ENCODE assay signal across 8 cellular contexts in the genomic region with DNA sequence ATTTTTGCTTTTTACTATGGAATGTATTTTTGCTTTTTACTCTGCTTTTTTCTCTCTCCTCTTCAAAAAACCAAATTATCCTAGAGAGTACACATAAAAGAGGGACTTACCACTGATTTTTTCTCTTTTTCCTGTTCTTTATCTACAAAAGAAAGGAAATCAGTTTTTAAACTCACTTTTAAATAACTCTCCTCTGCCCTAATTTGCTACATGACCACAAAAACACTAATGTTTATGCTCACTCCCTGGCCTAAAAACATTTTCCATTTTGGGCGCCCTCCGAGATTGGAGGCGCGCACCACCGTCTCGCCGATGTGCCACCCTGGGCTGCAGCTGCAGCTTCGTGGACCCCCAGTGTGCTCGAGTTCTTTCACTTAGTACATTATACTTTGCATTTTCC. TPM values are rescaled to one million over a fixed set of nuclear protein-coding genes. Genes with fewer than 3 reads are reported as not detected.
DNase-seq lines count a peak whose midpoint lies in the region; ATAC-seq and TF ChIP-seq lines count a peak whose summit lies in the region.

No MANE protein-coding gene starts in this region.

- H3K27me3 ChIP-seq in heart left ventricle (no peaks in the 10 kb centered on the region), mucosa of stomach (ENCODE audit: control insufficient read depth, insufficient read depth, low read length) (no peaks in the 10 kb centered on the region), uterus (no peaks in the 10 kb centered on the region)

- TF ChIP-seq CTCF in heart left ventricle (IDR thresholded peaks at IDR 0.05) (no peak), cardiac fibroblast (IDR thresholded peaks at IDR 0.05; ENCODE audit: low read depth, low read length) (no peak), uterus (IDR thresholded peaks at IDR 0.05) (no peak)

- 64 to 77% (median 69%) methylated on average over 9 of the region's 9 CpGs for WGBS in heart left ventricle, 4 donors

- H3K27ac ChIP-seq in heart left ventricle (peak overlapping the region; percentile 88 to 99 (median 97)), uterus (peak overlapping the region; percentile 99)

- H3K4me3 ChIP-seq in heart left ventricle (peak overlapping the region in 11 of 12 donors; percentile 65 to 95 (median 76)), cardiac fibroblast (replicated peaks in 1 of 2; ENCODE audit: low read depth in 2 of 2, low read length in 2 of 2) (peak overlapping the region; percentile 63 to 71), mucosa of stomach (ENCODE audit: low read length) (peak overlapping the region; percentile 54), uterus (peak overlapping the region; percentile 73 to 80)

- intact Hi-C loops in heart left ventricle (cut with DNase I), result loop anchor here in 2 of 10 donors (2.0 kb wide), 1 partner anchor 32 kb away; no protein-coding TSS in a partner anchor
- intact Hi-C loops in cardiac septum (cut with DNase I), result loop anchor here (1.0 kb wide), 1 partner anchor 55 kb away; a partner anchor contains a TSS
- intact Hi-C loops in uterus (cut with DNase I; ENCODE audit: low total_unique reads), result no loop called here

- peak overlapping the region; percentile 93 for H3K9ac ChIP-seq in mucosa of stomach (ENCODE audit: low read length)

- H3K9me3 ChIP-seq in heart left ventricle (no peaks in the 10 kb centered on the region), mucosa of stomach (ENCODE audit: control insufficient read depth, low read length) (no peaks in the 10 kb centered on the region), uterus (no peaks in the 10 kb centered on the region)

- peaks cover 0 to 32% (median 14%) of the 10 kb centered on the region in 9 donors for H3K36me3 ChIP-seq in heart left ventricle
- no peaks in the 10 kb centered on the region for H3K36me3 ChIP-seq in mucosa of stomach (ENCODE audit: control insufficient read depth, insufficient read depth, low read length)
- no peaks in the 10 kb centered on the region for H3K36me3 ChIP-seq in uterus

- no peak for DNase-seq in heart left ventricle
- no peak for DNase-seq in cardiac septum (ENCODE audit: low spot score)
- DNase-seq in cardiac fibroblast (ENCODE audit: low read depth in 2 of 2), result no peak
- DNase-seq in uterus, result no peak
- DNase-seq in NCI-H2171 treated with DMSO at 0.1 percent for 48 hours (lab: John Stamatoyannopoulos, UW), result no peak
- DNase-seq in DMS 273 (lab: John Stamatoyannopoulos, UW; ENCODE audit: unreplicated experiment), result no peak

- ATAC-seq in heart left ventricle (no peak), HG03378 (IDR thresholded peaks at IDR 0.05; ENCODE audit: unreplicated experiment) (no peak)

- H3K4me1 ChIP-seq in heart left ventricle (peaks cover 0 to 66% (median 43%) of the 10 kb centered on the region in 12 donors), mucosa of stomach (ENCODE audit: control insufficient read depth, insufficient read depth, low read length) (peaks cover 25% of the 10 kb centered on the region), uterus (no peaks in the 10 kb centered on the region)

- TF ChIP-seq POLR2A in heart left ventricle (IDR thresholded peaks at IDR 0.05) (no peak), uterus (IDR thresholded peaks at IDR 0.05) (no peak)

RNA-seq across cellular contexts. Expression of a gene that starts 1.1 kb away (rescaled TPM):
- 10 to 100 TPM; 13.9 to 29.4 (median 17.4) TPM for total RNA-seq in heart left ventricle
- polyA plus RNA-seq in heart left ventricle, result 10 to 100 TPM in 1 of 2 donors, 1 to 10 TPM in 1; 9.4 to 10.5 TPM
- 23.4 TPM for total RNA-seq in cardiac septum
- total RNA-seq in uterus, result 10 to 100 TPM; 13.6 to 52.6 (median 39.2) TPM

RNA-seq across cellular contexts. Expression of a gene that starts 3.5 kb away (rescaled TPM):
- total RNA-seq in heart left ventricle (10 to 100 TPM in 2 of 9 donors, 1 to 10 TPM in 7; 4.1 to 28.9 (median 6.4) TPM), cardiac septum (10.5 TPM), uterus (100 to 1,000 TPM in 1 of 4 donors, 10 to 100 TPM in 3; 31.3 to 118 (median 68.6) TPM)
- polyA plus RNA-seq in heart left ventricle, result 10 to 100 TPM in 1 of 2 donors, 1 to 10 TPM in 1; 4.9 to 18.8 TPM

RNA-seq across cellular contexts. Expression of a gene that starts 17.4 kb away (rescaled TPM):
- total RNA-seq in heart left ventricle, result 1 to 10 TPM in 5 of 9 donors, under 1 TPM in 3, not detected in 1; 0.49 to 2.4 (median 1.1) TPM
- polyA plus RNA-seq in heart left ventricle, result under 1 TPM in 1 of 2 donors, not detected in 1; 0.40 TPM
- 1.3 TPM for total RNA-seq in cardiac septum
- 1 to 10 TPM in 2 of 4 donors, not detected in 2; 5.0 to 5.3 TPM for total RNA-seq in uterus

RNA-seq across cellular contexts. Expression of a gene that starts 30.4 kb away (rescaled TPM):
- total RNA-seq in heart left ventricle, result under 1 TPM in 1 of 9 donors, not detected in 8; 0.52 TPM
- not detected for polyA plus RNA-seq in heart left ventricle
- 1.3 TPM for total RNA-seq in cardiac septum
- 1 to 10 TPM in 1 of 4 donors, not detected in 3; 1.2 TPM for total RNA-seq in uterus

RNA-seq across cellular contexts. Expression of a gene that starts 55.6 kb away (rescaled TPM):
- total RNA-seq in heart left ventricle (10 to 100 TPM in 4 of 9 donors, 1 to 10 TPM in 5; 5.8 to 30.9 (median 9.6) TPM), cardiac septum (10.4 TPM), uterus (10 to 100 TPM; 42.6 to 67.9 (median 56.2) TPM)
- polyA plus RNA-seq in heart left ventricle, result 10 to 100 TPM in 1 of 2 donors, 1 to 10 TPM in 1; 6.5 to 13.5 TPM
